ENCODE assay signal across 1 cellular context in the genomic region with DNA sequence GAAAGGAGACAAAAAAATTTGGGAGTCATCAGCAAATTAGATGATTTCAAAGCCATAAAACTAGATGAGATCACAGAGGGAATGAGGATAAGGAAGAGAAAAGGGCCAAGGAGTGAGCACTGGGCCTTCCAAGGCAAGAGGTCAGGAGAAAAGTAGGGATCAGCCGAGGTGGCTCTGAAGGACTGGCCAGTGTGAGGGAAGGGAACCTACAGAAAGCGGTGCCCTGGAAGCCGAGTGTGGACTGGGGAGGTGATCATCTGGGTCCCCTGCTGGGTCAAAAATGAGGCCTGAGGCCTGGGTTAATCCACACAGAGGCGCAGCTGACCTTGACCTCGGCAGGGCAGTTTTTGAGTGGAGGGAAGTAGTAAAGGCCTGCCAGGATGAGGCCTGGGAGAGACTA.
TF ChIP-seq lines count a peak whose summit lies in the region.

No MANE protein-coding gene starts in this region.

TF ChIP-seq in GM23338, 12 proteins besides CTCF, POLR2A, EP300 and RAD21 (continued from another document):
- no peak for TF ChIP-seq REST (IDR thresholded peaks at IDR 0.05; ENCODE audit: unreplicated experiment)
